Comparison of ENCODE assay signal across 18 cellular contexts in the genomic region with DNA sequence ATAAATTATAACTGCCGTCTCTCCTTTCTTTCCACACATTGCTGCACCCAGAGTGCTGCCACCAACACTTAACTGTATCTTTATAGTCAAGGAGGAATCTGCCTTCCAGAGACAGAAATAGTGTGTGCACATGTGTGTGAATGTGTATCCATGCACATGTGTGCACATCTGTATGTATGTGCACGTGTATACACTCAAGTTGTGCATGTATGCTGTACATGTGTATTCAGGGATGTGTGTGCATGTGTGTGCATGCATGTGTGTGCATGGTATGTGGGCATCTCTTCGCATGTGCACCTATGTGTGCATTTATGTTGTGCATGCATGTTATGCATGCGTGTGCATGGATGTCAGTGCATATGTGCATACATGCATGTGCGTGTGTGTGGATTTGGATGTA.
DNase-seq lines count a peak whose midpoint lies in the region; ATAC-seq, FAIRE-seq and TF ChIP-seq lines count a peak whose summit lies in the region.
"Had no signal": no experiment of that assay in that cellular context is flagged by ENCODE, and none has a peak within 500 bp of the region (broad histone marks: within the 10 kb centered on the region; RNA-seq: fewer than 3 reads in every experiment).

No MANE protein-coding gene starts in this region.

- no peak for ATAC-seq in GM18868 (IDR thresholded peaks at IDR 0.05; ENCODE audit: unreplicated experiment)

- over 99% methylated on average over 5 of the region's 5 CpGs for WGBS in mesenchymal stem cell

- H2BK120ac ChIP-seq in mesenchymal stem cell (ENCODE audit: low read depth, low read length), result no peak overlapping the region

- H4K8ac ChIP-seq in mesenchymal stem cell (ENCODE audit: low read length), result no peak overlapping the region

- no peak overlapping the region for H2BK15ac ChIP-seq in mesenchymal stem cell (ENCODE audit: low read depth, poor library complexity, severe bottlenecking)

- no peak overlapping the region for H3K4me3 ChIP-seq in BLaER1 treated with 17β-estradiol and CSF1 and Interleukin-3, amounts not matched to agents 10 nM and 100 nM
- H3K4me3 ChIP-seq in HEK293 (ENCODE audit: low read depth, low read length) (no peak overlapping the region), bronchial epithelial cell (ENCODE audit: low read depth, low read length) (no peak overlapping the region), mesenchymal stem cell (ENCODE audit: insufficient read depth in 1 of 2, low read depth in 1 of 2, low read length in 2 of 2) (no peak overlapping the region)
- H3K4me3 ChIP-seq: HAP-1 had no signal

- TF ChIP-seq CTCF in HEK293 (tag by site-specific recombination; IDR thresholded peaks at IDR 0.05), result no peak
- TF ChIP-seq CTCF in bronchial epithelial cell (IDR thresholded peaks at IDR 0.05; ENCODE audit: insufficient read depth, low read length, severe bottlenecking), result no peak

- POLR2A ChIA-PET in HEK293 (lab: Yijun Ruan, JAX), result no interaction called here

- H3K4ac ChIP-seq in mesenchymal stem cell (ENCODE audit: low read depth in 1 of 2, low read length in 2 of 2), result no peak overlapping the region

- CTCF ChIA-PET in HEK293 (lab: Yijun Ruan, JAX), result interaction anchor here (0.6 to 0.9 kb wide), 2 partner anchors 18 to 65 kb away, joined by 3 read pairs; no protein-coding TSS in a partner anchor

- H3K18ac ChIP-seq in mesenchymal stem cell (ENCODE audit: low read depth in 1 of 2, low read length in 2 of 2), result no peak overlapping the region

- no peaks in the 10 kb centered on the region for H3K27me3 ChIP-seq in BLaER1 treated with 17β-estradiol and CSF1 and Interleukin-3, amounts not matched to agents 10 nM and 100 nM
- H3K27me3 ChIP-seq in bronchial epithelial cell (ENCODE audit: control insufficient read depth, insufficient read depth, low read length) (no peaks in the 10 kb centered on the region), mesenchymal stem cell (ENCODE audit: control insufficient read depth in 1 of 2, insufficient read depth in 1 of 2, low read length in 2 of 2) (no peaks in the 10 kb centered on the region)

- no peaks in the 10 kb centered on the region for H3K36me3 ChIP-seq in BLaER1 treated with 17β-estradiol and CSF1 and Interleukin-3, amounts not matched to agents 10 nM and 100 nM
- H3K36me3 ChIP-seq in HEK293 (ENCODE audit: control insufficient read depth in 2 of 2, insufficient read depth in 1 of 2, low read length in 2 of 2) (no peaks in the 10 kb centered on the region), bronchial epithelial cell (ENCODE audit: control insufficient read depth, insufficient read depth, low read length) (no peaks in the 10 kb centered on the region), mesenchymal stem cell (ENCODE audit: control insufficient read depth in 1 of 2, insufficient read depth in 2 of 2, low read depth in 1 of 2, low read length in 2 of 2) (no peaks in the 10 kb centered on the region)
- H3K36me3 ChIP-seq: HAP-1 had no signal

- H3K9ac ChIP-seq in BLaER1 treated with 17β-estradiol and CSF1 and Interleukin-3, amounts not matched to agents 10 nM and 100 nM, result no peak overlapping the region
- H3K9ac ChIP-seq in mesenchymal stem cell (ENCODE audit: low read length), result no peak overlapping the region

- H3K14ac ChIP-seq in mesenchymal stem cell (ENCODE audit: low read length in 2 of 2), result peak overlapping the region in 1 of 2 experiments; percentile 85

- no peaks in the 10 kb centered on the region for H4K20me1 ChIP-seq in BLaER1 treated with 17β-estradiol and CSF1 and Interleukin-3, amounts not matched to agents 10 nM and 100 nM

- no peak overlapping the region for H4K91ac ChIP-seq in mesenchymal stem cell (ENCODE audit: low read length)

- no peak overlapping the region for H3K27ac ChIP-seq in BLaER1 treated with 17β-estradiol and CSF1 and Interleukin-3, amounts not matched to agents 10 nM and 100 nM
- H3K27ac ChIP-seq in HEK293 (ENCODE audit: extremely low read depth, low read depth, low read length) (no peak overlapping the region), mesenchymal stem cell (ENCODE audit: low read length, poor library complexity, severe bottlenecking) (peak overlapping the region; percentile 51)

- H3K23ac ChIP-seq in mesenchymal stem cell (ENCODE audit: low read length in 2 of 2), result no peak overlapping the region

- H2BK5ac ChIP-seq in mesenchymal stem cell (ENCODE audit: low read depth, low read length, poor library complexity, severe bottlenecking), result no peak overlapping the region

- no peak for DNase-seq in bronchial epithelial cell (ENCODE audit: low read depth)
- DNase-seq in mesenchymal stem cell, result no peak
- no peak for DNase-seq in NCI-H774 (lab: John Stamatoyannopoulos, UW)
- DNase-seq in DMS 273 (lab: John Stamatoyannopoulos, UW; ENCODE audit: unreplicated experiment), result no peak
- DNase-seq: CD4-positive, alpha-beta T cell; CD8-positive, alpha-beta memory T cell; DMS53; DMS79 treated with DMSO at 0.1 percent for 48 hours; GF-D8; GOT3 had no signal

- peak; percentile 88 for FAIRE-seq in bronchial epithelial cell (lab: Jason Lieb, UNC)
- FAIRE-seq: D721Med, GM12892, GM19239, H54 had no signal

- no peak overlapping the region for H2AK5ac ChIP-seq in mesenchymal stem cell (ENCODE audit: low read length, severe bottlenecking)

- H2AFZ ChIP-seq in mesenchymal stem cell (ENCODE audit: low read depth, low read length), result no peak overlapping the region

- peaks cover 2% of the 10 kb centered on the region for H3K79me1 ChIP-seq in mesenchymal stem cell (replicated peaks; ENCODE audit: low read length, poor library complexity, severe bottlenecking)

- no peak overlapping the region for H2BK12ac ChIP-seq in mesenchymal stem cell (ENCODE audit: low read length in 2 of 2)

- H3K4me1 ChIP-seq in BLaER1 treated with 17β-estradiol and CSF1 and Interleukin-3, amounts not matched to agents 10 nM and 100 nM, result peaks cover 24 to 83% (median 61%) of the 10 kb centered on the region in 10 experiments
- H3K4me1 ChIP-seq in HEK293 (ENCODE audit: control insufficient read depth, insufficient read depth, low read length) (no peaks in the 10 kb centered on the region; the same call in 1 of the 2 replicates), mesenchymal stem cell (ENCODE audit: control insufficient read depth, insufficient read depth, low read depth, low read length) (peaks cover 27% of the 10 kb centered on the region)
- H3K4me1 ChIP-seq: HAP-1 had no signal

- peak overlapping the region in 6 of 11 experiments; percentile 43 to 83 (median 77); a peak in 8 of 22 replicates for H3K4me2 ChIP-seq in BLaER1 treated with 17β-estradiol and CSF1 and Interleukin-3, amounts not matched to agents 10 nM and 100 nM
- no peak overlapping the region for H3K4me2 ChIP-seq in mesenchymal stem cell (ENCODE audit: low read length, poor library complexity, severe bottlenecking)

- H3K9me3 ChIP-seq in BLaER1 treated with 17β-estradiol and CSF1 and Interleukin-3, amounts not matched to agents 10 nM and 100 nM (replicated peaks in 1 of 11), result peaks cover 0 to 2% (median under 1%) of the 10 kb centered on the region in 11 experiments; a peak in 15 of 22 replicates
- no peaks in the 10 kb centered on the region for H3K9me3 ChIP-seq in HEK293 (ENCODE audit: control insufficient read depth, insufficient read depth, low read depth, low read length)
- H3K9me3 ChIP-seq in mesenchymal stem cell (ENCODE audit: control insufficient read depth, low read length), result no peaks in the 10 kb centered on the region
- H3K9me3 ChIP-seq: HAP-1 had no signal

TF ChIP-seq in HEK293, 187 proteins besides CTCF, POLR2A, EP300 and RAD21:
- TF ChIP-seq, protein P1, sequence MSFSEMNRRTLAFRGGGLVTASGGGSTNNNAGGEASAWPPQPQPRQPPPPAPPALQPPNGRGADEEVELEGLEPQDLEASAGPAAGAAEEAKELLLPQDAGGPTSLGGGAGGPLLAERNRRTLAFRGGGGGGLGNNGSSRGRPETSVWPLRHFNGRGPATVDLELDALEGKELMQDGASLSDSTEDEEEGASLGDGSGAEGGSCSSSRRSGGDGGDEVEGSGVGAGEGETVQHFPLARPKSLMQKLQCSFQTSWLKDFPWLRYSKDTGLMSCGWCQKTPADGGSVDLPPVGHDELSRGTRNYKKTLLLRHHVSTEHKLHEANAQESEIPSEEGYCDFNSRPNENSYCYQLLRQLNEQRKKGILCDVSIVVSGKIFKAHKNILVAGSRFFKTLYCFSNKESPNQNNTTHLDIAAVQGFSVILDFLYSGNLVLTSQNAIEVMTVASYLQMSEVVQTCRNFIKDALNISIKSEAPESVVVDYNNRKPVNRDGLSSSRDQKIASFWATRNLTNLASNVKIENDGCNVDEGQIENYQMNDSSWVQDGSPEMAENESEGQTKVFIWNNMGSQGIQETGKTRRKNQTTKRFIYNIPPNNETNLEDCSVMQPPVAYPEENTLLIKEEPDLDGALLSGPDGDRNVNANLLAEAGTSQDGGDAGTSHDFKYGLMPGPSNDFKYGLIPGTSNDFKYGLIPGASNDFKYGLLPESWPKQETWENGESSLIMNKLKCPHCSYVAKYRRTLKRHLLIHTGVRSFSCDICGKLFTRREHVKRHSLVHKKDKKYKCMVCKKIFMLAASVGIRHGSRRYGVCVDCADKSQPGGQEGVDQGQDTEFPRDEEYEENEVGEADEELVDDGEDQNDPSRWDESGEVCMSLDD (tag by site-specific recombination; IDR thresholded peaks at IDR 0.05), result no peak
- TF ChIP-seq, protein P2, sequence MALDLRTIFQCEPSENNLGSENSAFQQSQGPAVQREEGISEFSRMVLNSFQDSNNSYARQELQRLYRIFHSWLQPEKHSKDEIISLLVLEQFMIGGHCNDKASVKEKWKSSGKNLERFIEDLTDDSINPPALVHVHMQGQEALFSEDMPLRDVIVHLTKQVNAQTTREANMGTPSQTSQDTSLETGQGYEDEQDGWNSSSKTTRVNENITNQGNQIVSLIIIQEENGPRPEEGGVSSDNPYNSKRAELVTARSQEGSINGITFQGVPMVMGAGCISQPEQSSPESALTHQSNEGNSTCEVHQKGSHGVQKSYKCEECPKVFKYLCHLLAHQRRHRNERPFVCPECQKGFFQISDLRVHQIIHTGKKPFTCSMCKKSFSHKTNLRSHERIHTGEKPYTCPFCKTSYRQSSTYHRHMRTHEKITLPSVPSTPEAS (tag by site-specific recombination; IDR thresholded peaks at IDR 0.05), result peak; percentile 45; the same call in 1 of the 2 replicates
- TF ChIP-seq MYNN (tag by site-specific recombination; IDR thresholded peaks at IDR 0.05; ENCODE audit: borderline replicate concordance) (no peak), ZNF792 (tag by site-specific recombination; IDR thresholded peaks at IDR 0.05) (no peak), KLF10 (tag by site-specific recombination; IDR thresholded peaks at IDR 0.05) (no peak)
